ENCODE assay signal across 15 cellular contexts in the genomic region with DNA sequence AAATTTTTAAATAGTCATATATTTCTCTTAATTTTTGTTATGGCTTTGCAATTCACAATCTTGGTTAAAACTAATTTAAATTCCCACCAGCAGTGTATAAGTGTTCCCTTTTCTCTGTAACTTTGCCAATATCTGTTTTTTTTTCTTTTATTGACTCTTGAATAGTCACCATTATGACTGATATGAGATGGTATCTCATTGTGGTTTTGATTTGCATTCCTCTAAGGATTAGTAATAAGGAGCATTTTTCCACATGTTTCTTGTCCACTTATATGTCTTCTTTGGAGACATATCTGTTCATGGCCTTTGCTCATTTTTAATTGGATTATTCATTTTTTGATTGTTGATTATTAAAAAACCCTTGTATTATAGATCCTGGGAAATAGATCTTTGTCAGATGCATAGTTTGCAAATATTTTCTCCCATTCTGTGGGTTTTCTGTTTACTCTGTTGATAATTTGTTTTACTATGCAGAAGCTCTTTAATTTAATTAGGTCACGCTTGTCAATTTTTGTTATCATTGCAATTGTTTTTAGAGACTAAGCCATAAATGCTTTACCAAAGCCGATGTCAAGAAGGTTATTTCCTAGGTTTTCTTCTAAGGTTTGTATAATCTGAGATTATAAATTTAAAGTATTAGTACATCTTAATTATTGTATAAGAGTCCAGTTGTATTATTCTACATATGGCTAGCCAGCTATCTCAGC.
DNase-seq lines count a peak whose midpoint lies in the region; TF ChIP-seq lines count a peak whose summit lies in the region.
"Had no signal": no experiment of that assay in that cellular context is flagged by ENCODE, and none has a peak within 500 bp of the region (broad histone marks: within the 10 kb centered on the region; RNA-seq: fewer than 3 reads in every experiment).

No MANE protein-coding gene starts in this region.

- intact Hi-C loops in Calu3 (cut with micrococcal nuclease; ENCODE audit: unreplicated experiment): no loop called here
- intact Hi-C loops in CD14-positive monocyte (cut with micrococcal nuclease): no loop called here
- intact Hi-C loops in OCI-LY7 (cut with micrococcal nuclease; ENCODE audit: unreplicated experiment): no loop called here

- H3K4me1 ChIP-seq in OCI-LY7 (ENCODE audit: insufficient read depth, low read length, poor library complexity, severe bottlenecking): no peaks in the 10 kb centered on the region
- H3K4me1 ChIP-seq: body of pancreas, right atrium auricular region had no signal

- no peaks in the 10 kb centered on the region for H3K9me2 ChIP-seq in OCI-LY7 (ENCODE audit: insufficient read depth, low read length)

- no peak for TF ChIP-seq CTCF in Calu3 (IDR thresholded peaks at IDR 0.05; ENCODE audit: unreplicated experiment)
- TF ChIP-seq CTCF in cardiac fibroblast (IDR thresholded peaks at IDR 0.05; ENCODE audit: low read depth, low read length): no peak
- no peak for TF ChIP-seq CTCF in CD14-positive monocyte (IDR thresholded peaks at IDR 0.05)
- TF ChIP-seq CTCF in OCI-LY7 (conservative IDR thresholded peaks at IDR 0.05; ENCODE audit: low read length): no peak

- no peak overlapping the region for H2AFZ ChIP-seq in OCI-LY7 (ENCODE audit: low read length)

- H3K4me2 ChIP-seq in OCI-LY7 (ENCODE audit: low read length): no peak overlapping the region
- H3K4me2 ChIP-seq: KMS-11 had no signal

- no peak overlapping the region for H3K4me3 Mint-ChIP-seq in Calu3 (ENCODE audit: low read depth, unreplicated experiment)
- H3K4me3 Mint-ChIP-seq in CD14-positive monocyte: no peak overlapping the region
- H3K4me3 Mint-ChIP-seq in activated CD4-positive, alpha-beta memory T cell treated with anti-CD3 and anti-CD28 coated beads, Interleukin-2, amount 10 ng/mL, durations not matched to agents 7 days and 5 days: no peak overlapping the region
- H3K4me3 Mint-ChIP-seq: activated CD4-positive, alpha-beta T cell treated with anti-CD3 and anti-CD28 coated beads, Interleukin-2, amount 10 ng/mL, durations not matched to agents 24 days and 14 days; CD4-positive, alpha-beta T cell; stimulated activated naive CD8-positive, alpha-beta T cell treated with anti-CD3 and anti-CD28 coated beads, Interleukin-15, amount 100 ng/mL, for 72 hours had no signal

- no peaks in the 10 kb centered on the region for H4K20me1 ChIP-seq in OCI-LY7 (ENCODE audit: insufficient read depth, low read length)

- H3K27ac Mint-ChIP-seq in Calu3 (ENCODE audit: unreplicated experiment): peak overlapping the region; percentile 27
- H3K27ac Mint-ChIP-seq in CD14-positive monocyte: no peak overlapping the region
- no peak overlapping the region for H3K27ac Mint-ChIP-seq in activated CD4-positive, alpha-beta memory T cell treated with anti-CD3 and anti-CD28 coated beads, Interleukin-2, amount 10 ng/mL, durations not matched to agents 7 days and 5 days
- H3K27ac Mint-ChIP-seq: activated CD4-positive, alpha-beta T cell treated with anti-CD3 and anti-CD28 coated beads, Interleukin-2, amount 10 ng/mL, durations not matched to agents 24 days and 14 days; CD4-positive, alpha-beta T cell; stimulated activated naive CD8-positive, alpha-beta T cell treated with anti-CD3 and anti-CD28 coated beads, Interleukin-15, amount 100 ng/mL, for 72 hours had no signal

- BruUV-seq in Calu3 (replicated peaks; lab: Mats Ljungman, UMichigan) (no TSS peak), OCI-LY7 (replicated peaks; lab: Mats Ljungman, UMichigan) (no TSS peak)

- peaks cover 35% of the 10 kb centered on the region for H3K4me1 Mint-ChIP-seq in Calu3 (ENCODE audit: low read depth, unreplicated experiment)
- H3K4me1 Mint-ChIP-seq in CD14-positive monocyte: no peaks in the 10 kb centered on the region
- no peaks in the 10 kb centered on the region for H3K4me1 Mint-ChIP-seq in activated CD4-positive, alpha-beta memory T cell treated with anti-CD3 and anti-CD28 coated beads, Interleukin-2, amount 10 ng/mL, durations not matched to agents 7 days and 5 days
- H3K4me1 Mint-ChIP-seq: activated CD4-positive, alpha-beta T cell treated with anti-CD3 and anti-CD28 coated beads, Interleukin-2, amount 10 ng/mL, durations not matched to agents 24 days and 14 days; stimulated activated naive CD8-positive, alpha-beta T cell treated with anti-CD3 and anti-CD28 coated beads, Interleukin-15, amount 100 ng/mL, for 72 hours had no signal

- no peaks in the 10 kb centered on the region for H3K9me3 ChIP-seq in OCI-LY7 (ENCODE audit: low read length)

- no peaks in the 10 kb centered on the region for H3K36me3 ChIP-seq in OCI-LY7 (ENCODE audit: insufficient read depth, low read length)
- H3K36me3 ChIP-seq: right atrium auricular region had no signal

- H3K36me3 Mint-ChIP-seq in Calu3 (ENCODE audit: insufficient read depth, unreplicated experiment) (peaks cover 3% of the 10 kb centered on the region), CD14-positive monocyte (no peaks in the 10 kb centered on the region)
- no peaks in the 10 kb centered on the region for H3K36me3 Mint-ChIP-seq in activated CD4-positive, alpha-beta memory T cell treated with anti-CD3 and anti-CD28 coated beads, Interleukin-2, amount 10 ng/mL, durations not matched to agents 7 days and 5 days (ENCODE audit: low read depth)

- CTCF ChIA-PET in Calu3 (lab: Charles Lee): no interaction called here
- CTCF ChIA-PET in OCI-LY7 (lab: Charles Lee; ENCODE audit: unreplicated experiment): no interaction called here
- CTCF ChIA-PET in activated CD4-positive, alpha-beta memory T cell treated with anti-CD3 and anti-CD28 coated beads, Interleukin-2, amount 10 ng/mL, durations not matched to agents 7 days and 5 days (lab: Charles Lee): no interaction called here

- peaks cover 5% of the 10 kb centered on the region for H3K9me3 Mint-ChIP-seq in Calu3 (ENCODE audit: low read depth, unreplicated experiment)
- H3K9me3 Mint-ChIP-seq in CD14-positive monocyte: peaks cover 2 to 17% (median 8%) of the 10 kb centered on the region in 7 donors
- peaks cover 12% of the 10 kb centered on the region for H3K9me3 Mint-ChIP-seq in activated CD4-positive, alpha-beta memory T cell treated with anti-CD3 and anti-CD28 coated beads, Interleukin-2, amount 10 ng/mL, durations not matched to agents 7 days and 5 days

- H3K27me3 Mint-ChIP-seq in Calu3 (ENCODE audit: unreplicated experiment) (no peaks in the 10 kb centered on the region), CD14-positive monocyte (ENCODE audit: low read depth in 3 of 3) (no peaks in the 10 kb centered on the region)
- H3K27me3 Mint-ChIP-seq in activated CD4-positive, alpha-beta memory T cell treated with anti-CD3 and anti-CD28 coated beads, Interleukin-2, amount 10 ng/mL, durations not matched to agents 7 days and 5 days: no peaks in the 10 kb centered on the region
- H3K27me3 Mint-ChIP-seq: activated CD4-positive, alpha-beta T cell treated with anti-CD3 and anti-CD28 coated beads, Interleukin-2, amount 10 ng/mL, durations not matched to agents 24 days and 14 days; CD4-positive, alpha-beta T cell; stimulated activated naive CD8-positive, alpha-beta T cell treated with anti-CD3 and anti-CD28 coated beads, Interleukin-15, amount 100 ng/mL, for 72 hours had no signal

- no peak overlapping the region for H3K27ac ChIP-seq in OCI-LY7 (ENCODE audit: low read depth, low read length, poor library complexity, severe bottlenecking)
- H3K27ac ChIP-seq: body of pancreas, KMS-11, right atrium auricular region had no signal

- H3K4me3 ChIP-seq in cardiac fibroblast (replicated peaks in 1 of 2; ENCODE audit: low read depth in 2 of 2, low read length in 2 of 2): no peak overlapping the region
- H3K4me3 ChIP-seq in OCI-LY7 (ENCODE audit: low read depth, low read length, poor library complexity, severe bottlenecking): no peak overlapping the region
- H3K4me3 ChIP-seq: body of pancreas, right atrium auricular region had no signal

- no peaks in the 10 kb centered on the region for H3K79me2 ChIP-seq in OCI-LY7 (ENCODE audit: insufficient read depth, low read depth, low read length)

- POLR2A ChIA-PET in OCI-LY7 (lab: Charles Lee): no interaction called here
- POLR2A ChIA-PET in activated CD4-positive, alpha-beta memory T cell treated with anti-CD3 and anti-CD28 coated beads, Interleukin-2, amount 10 ng/mL, durations not matched to agents 7 days and 5 days (lab: Charles Lee): no interaction called here

- no peak for DNase-seq in Calu3
- DNase-seq in NCI-H460 (ENCODE audit: extremely low read depth, low read depth): peak; percentile 47
- DNase-seq in cardiac fibroblast (ENCODE audit: low read depth in 2 of 2): peak; percentile 32 to 85
- DNase-seq in kidney tubule cell (ENCODE audit: low spot score): peak; percentile 87
- DNase-seq in CD14-positive monocyte (ENCODE audit: low spot score): no peak
- no peak for DNase-seq in OCI-LY7 (ENCODE audit: low spot score)
- no peak for DNase-seq in activated CD4-positive, alpha-beta memory T cell treated with anti-CD3 and anti-CD28 coated beads, Interleukin-2, amount 10 ng/mL, durations not matched to agents 7 days and 5 days
- no peak for DNase-seq in activated CD8-positive, alpha-beta memory T cell treated with anti-CD3 and anti-CD28 coated beads, Interleukin-2, amount 50 U/mL, for 48 hours
- DNase-seq: activated CD4-positive, alpha-beta T cell treated with anti-CD3 and anti-CD28 coated beads, Interleukin-2, amount 10 ng/mL, durations not matched to agents 24 days and 14 days; body of pancreas; CD4-positive, alpha-beta T cell; NCI-H187 treated with DMSO at 0.1 percent for 48 hours; stimulated activated naive CD8-positive, alpha-beta T cell treated with anti-CD3 and anti-CD28 coated beads, Interleukin-15, amount 100 ng/mL, for 72 hours had no signal

Comparison
In these comparisons a context has a peak if more than half of its experiments do, and no peak if none do; other contexts are left out.
1. DNase-seq: peak in NCI-H460 (single experiment), cardiac fibroblast (2 of 2) and kidney tubule cell (single experiment); none in Calu3 (single experiment), CD14-positive monocyte (single experiment), OCI-LY7 (single experiment), activated CD4-positive, alpha-beta memory T cell treated with anti-CD3 and anti-CD28 coated beads, Interleukin-2, amount 10 ng/mL, durations not matched to agents 7 days and 5 days (single experiment) and activated CD8-positive, alpha-beta memory T cell treated with anti-CD3 and anti-CD28 coated beads, Interleukin-2, amount 50 U/mL, for 48 hours (single experiment).